Comparison of ENCODE assay signal across 37 cellular contexts in genomic region chr7:132854238-132854637, GRCh38.
"Had no signal": no experiment of that assay in that cellular context is flagged by ENCODE, and none has a peak within 500 bp of the region (broad histone marks: within the 10 kb centered on the region; RNA-seq: fewer than 3 reads in every experiment).

No MANE protein-coding gene starts in this region.

- DNase-seq: activated B cell treated with CpG ODN at 0.5 μM for 24 hours; activated CD4-positive, alpha-beta memory T cell treated with anti-CD3 and anti-CD28 coated beads, Interleukin-2, amount 10 ng/mL, durations not matched to agents 7 days and 5 days; activated CD4-positive, alpha-beta T cell treated with anti-CD3 and anti-CD28 coated beads for 48 hours; activated CD4-positive, alpha-beta T cell treated with anti-CD3 and anti-CD28 coated beads, Interleukin-2, amount 10 ng/mL, durations not matched to agents 7 days and 5 days; activated CD4-positive, alpha-beta T cell treated with anti-CD3 and anti-CD28 coated beads, Interleukin-2, amount 50 U/mL, for 48 hours; activated CD4-positive, CD25-positive, alpha-beta regulatory T cell treated with anti-CD3 and anti-CD28 coated beads, Interleukin-2, amount 50 U/mL, for 72 hours; activated CD8-positive, alpha-beta memory T cell treated with anti-CD3 and anti-CD28 coated beads for 24 hours; activated CD8-positive, alpha-beta memory T cell treated with anti-CD3 and anti-CD28 coated beads, Interleukin-2, amount 10 ng/mL, durations not matched to agents 7 days and 5 days; activated CD8-positive, alpha-beta memory T cell treated with anti-CD3 and anti-CD28 coated beads, Interleukin-2, amount 50 U/mL, for 48 hours; activated CD8-positive, alpha-beta T cell treated with anti-CD3 and anti-CD28 coated beads, Interleukin-2, amount 10 ng/mL, durations not matched to agents 7 days and 5 days; activated effector memory CD4-positive, alpha-beta T cell treated with anti-CD3 and anti-CD28 coated beads, Interleukin-2, amount 50 U/mL, for 16 hours; activated gamma-delta T cell treated with Interleukin-2 at 50 U/mL for 16 hours; activated naive CD4-positive, alpha-beta T cell; activated naive CD4-positive, alpha-beta T cell treated with anti-CD3 and anti-CD28 coated beads for 36 hours; activated naive CD4-positive, alpha-beta T cell treated with anti-CD3 and anti-CD28 coated beads, Interleukin-2, amount 50 U/mL, for 16 hours; activated naive CD8-positive, alpha-beta T cell treated with anti-CD3 and anti-CD28 coated beads for 36 hours; activated T-cell treated with anti-CD3 and anti-CD28 coated beads, Interleukin-2, amount 50 U/mL, for 24 hours; activated T-cell treated with anti-CD3 and anti-CD28 coated beads, Interleukin-2, amount 50 U/mL, for 72 hours; amygdala; anterior cingulate cortex; caudate nucleus; cerebellar nuclear complex; T-helper 1 cell; T-helper 2 cell; T-helper 9 cell had no signal

- H3K36me3 ChIP-seq: ascending aorta, cardiac muscle cell had no signal

- H3K4me3 ChIP-seq: ascending aorta, cardiac muscle cell had no signal

- FAIRE-seq: bronchial epithelial cell, TTC549 had no signal

- H3K4me1 ChIP-seq: ascending aorta had no signal

- ATAC-seq: activated CD8-positive, alpha-beta memory T cell treated with anti-CD3 and anti-CD28 coated beads, Interleukin-2, amount 10 ng/mL, durations not matched to agents 7 days and 5 days; activated CD8-positive, alpha-beta T cell treated with anti-CD3 and anti-CD28 coated beads, Interleukin-2, amount 10 ng/mL, durations not matched to agents 7 days and 5 days; activated naive CD4-positive, alpha-beta T cell treated with anti-CD3 and anti-CD28 coated beads, Interleukin-2, amount 50 U/mL, for 72 hours; activated T-cell treated with anti-CD3 and anti-CD28 coated beads, Interleukin-2, amount 50 U/mL, for 72 hours; activated T-helper 17 cell treated with anti-CD3 and anti-CD28 coated beads, Interleukin-2, amount 50 U/mL, for 72 hours had no signal

- H3K4me3 Mint-ChIP-seq: activated B cell treated with CpG ODN at 0.5 μM for 24 hours; activated CD4-positive, alpha-beta memory T cell treated with anti-CD3 and anti-CD28 coated beads, Interleukin-2, amount 10 ng/mL, durations not matched to agents 7 days and 5 days; activated CD4-positive, alpha-beta T cell treated with anti-CD3 and anti-CD28 coated beads, Interleukin-2, amount 10 ng/mL, durations not matched to agents 7 days and 5 days; activated CD8-positive, alpha-beta memory T cell treated with anti-CD3 and anti-CD28 coated beads, Interleukin-2, amount 10 ng/mL, durations not matched to agents 7 days and 5 days; activated CD8-positive, alpha-beta T cell treated with anti-CD3 and anti-CD28 coated beads, Interleukin-2, amount 10 ng/mL, durations not matched to agents 7 days and 5 days; activated naive CD4-positive, alpha-beta T cell treated with anti-CD3 and anti-CD28 coated beads for 36 hours; activated naive CD8-positive, alpha-beta T cell treated with anti-CD3 and anti-CD28 coated beads for 36 hours; activated T-cell treated with anti-CD3 and anti-CD28 coated beads, Interleukin-2, amount 50 U/mL, for 24 hours; activated T-cell treated with anti-CD3 and anti-CD28 coated beads, Interleukin-2, amount 50 U/mL, for 72 hours; activated T-helper 1 cell treated with anti-CD3 and anti-CD28 coated beads, Interleukin-12 subunit alpha, Interleukin-12 subunit beta, Interleukin-2, Interleukin-4 antibody, amounts not matched to agents 30 ng/mL and 10 ng/mL and 1 ng/mL, durations not matched to agents 14 hours and 24 hours and 36 hours; activated T-helper 17 cell treated with anti-CD3 and anti-CD28 coated beads, Interleukin-2, amount 50 U/mL, for 72 hours; brain; central memory CD8-positive, alpha-beta T cell; T-helper 1 cell treated with Interleukin-12 subunit alpha and Interleukin-12 subunit beta and Interleukin-4 antibody, amounts not matched to agents 30 μg/mL and 1 μg/mL, for 36 hours; T-helper 2 cell treated with Interferon-gamma antibody and Interleukin-4, amounts not matched to agents 5 μg/mL and 100 μg/mL, for 36 hours had no signal

- H3K27me3 ChIP-seq: ascending aorta, cardiac muscle cell had no signal

- H3K9me3 ChIP-seq: ascending aorta had no signal

- H3K9me3 Mint-ChIP-seq: activated B cell treated with CpG ODN at 0.5 μM for 24 hours; activated CD4-positive, alpha-beta memory T cell treated with anti-CD3 and anti-CD28 coated beads, Interleukin-2, amount 10 ng/mL, durations not matched to agents 7 days and 5 days; activated CD4-positive, alpha-beta T cell treated with anti-CD3 and anti-CD28 coated beads, Interleukin-2, amount 10 ng/mL, durations not matched to agents 7 days and 5 days; activated naive CD4-positive, alpha-beta T cell treated with anti-CD3 and anti-CD28 coated beads for 36 hours; activated naive CD4-positive, alpha-beta T cell treated with anti-CD3 and anti-CD28 coated beads, Interleukin-2, amount 50 U/mL, for 72 hours; activated naive CD8-positive, alpha-beta T cell treated with anti-CD3 and anti-CD28 coated beads for 36 hours; activated T-cell treated with anti-CD3 and anti-CD28 coated beads, Interleukin-2, amount 50 U/mL, for 24 hours; activated T-cell treated with anti-CD3 and anti-CD28 coated beads, Interleukin-2, amount 50 U/mL, for 72 hours; activated T-helper 1 cell treated with anti-CD3 and anti-CD28 coated beads, Interleukin-12 subunit alpha, Interleukin-12 subunit beta, Interleukin-2, Interleukin-4 antibody, amounts not matched to agents 30 ng/mL and 10 ng/mL and 1 ng/mL, durations not matched to agents 14 hours and 24 hours and 36 hours; activated T-helper 17 cell treated with anti-CD3 and anti-CD28 coated beads, Interleukin-2, amount 50 U/mL, for 72 hours; brain; central memory CD8-positive, alpha-beta T cell; T-helper 1 cell treated with Interleukin-12 subunit alpha and Interleukin-12 subunit beta and Interleukin-4 antibody, amounts not matched to agents 30 μg/mL and 1 μg/mL, for 36 hours; T-helper 2 cell treated with Interferon-gamma antibody and Interleukin-4, amounts not matched to agents 5 μg/mL and 100 μg/mL, for 36 hours had no signal

- H3K4me1 Mint-ChIP-seq: activated CD4-positive, alpha-beta memory T cell treated with anti-CD3 and anti-CD28 coated beads, Interleukin-2, amount 10 ng/mL, durations not matched to agents 7 days and 5 days; activated CD4-positive, alpha-beta T cell treated with anti-CD3 and anti-CD28 coated beads, Interleukin-2, amount 10 ng/mL, durations not matched to agents 7 days and 5 days had no signal

- H3K27me3 Mint-ChIP-seq: activated B cell treated with CpG ODN at 0.5 μM for 24 hours; activated CD4-positive, alpha-beta memory T cell treated with anti-CD3 and anti-CD28 coated beads, Interleukin-2, amount 10 ng/mL, durations not matched to agents 7 days and 5 days; activated CD4-positive, alpha-beta T cell treated with anti-CD3 and anti-CD28 coated beads, Interleukin-2, amount 10 ng/mL, durations not matched to agents 7 days and 5 days; activated CD8-positive, alpha-beta memory T cell treated with anti-CD3 and anti-CD28 coated beads, Interleukin-2, amount 10 ng/mL, durations not matched to agents 7 days and 5 days; activated naive CD8-positive, alpha-beta T cell treated with anti-CD3 and anti-CD28 coated beads for 36 hours; activated T-cell treated with anti-CD3 and anti-CD28 coated beads, Interleukin-2, amount 50 U/mL, for 24 hours; activated T-helper 17 cell treated with anti-CD3 and anti-CD28 coated beads, Interleukin-2, amount 50 U/mL, for 72 hours; brain; central memory CD8-positive, alpha-beta T cell had no signal

- H3K27ac Mint-ChIP-seq: activated B cell treated with CpG ODN at 0.5 μM for 24 hours; activated CD4-positive, alpha-beta memory T cell treated with anti-CD3 and anti-CD28 coated beads, Interleukin-2, amount 10 ng/mL, durations not matched to agents 7 days and 5 days; activated CD4-positive, alpha-beta T cell treated with anti-CD3 and anti-CD28 coated beads, Interleukin-2, amount 10 ng/mL, durations not matched to agents 7 days and 5 days; activated CD8-positive, alpha-beta memory T cell treated with anti-CD3 and anti-CD28 coated beads, Interleukin-2, amount 10 ng/mL, durations not matched to agents 7 days and 5 days; activated CD8-positive, alpha-beta T cell treated with anti-CD3 and anti-CD28 coated beads, Interleukin-2, amount 10 ng/mL, durations not matched to agents 7 days and 5 days; activated naive CD4-positive, alpha-beta T cell treated with anti-CD3 and anti-CD28 coated beads for 36 hours; activated naive CD4-positive, alpha-beta T cell treated with anti-CD3 and anti-CD28 coated beads, Interleukin-2, amount 50 U/mL, for 72 hours; activated naive CD8-positive, alpha-beta T cell treated with anti-CD3 and anti-CD28 coated beads for 36 hours; activated T-cell treated with anti-CD3 and anti-CD28 coated beads, Interleukin-2, amount 50 U/mL, for 24 hours; activated T-cell treated with anti-CD3 and anti-CD28 coated beads, Interleukin-2, amount 50 U/mL, for 72 hours; activated T-helper 1 cell treated with anti-CD3 and anti-CD28 coated beads, Interleukin-12 subunit alpha, Interleukin-12 subunit beta, Interleukin-2, Interleukin-4 antibody, amounts not matched to agents 30 ng/mL and 10 ng/mL and 1 ng/mL, durations not matched to agents 14 hours and 24 hours and 36 hours; activated T-helper 17 cell treated with anti-CD3 and anti-CD28 coated beads, Interleukin-2, amount 50 U/mL, for 72 hours; T-helper 1 cell treated with Interleukin-12 subunit alpha and Interleukin-12 subunit beta and Interleukin-4 antibody, amounts not matched to agents 30 μg/mL and 1 μg/mL, for 36 hours; T-helper 2 cell treated with Interferon-gamma antibody and Interleukin-4, amounts not matched to agents 5 μg/mL and 100 μg/mL, for 36 hours had no signal

- H3K27ac ChIP-seq: ascending aorta, cardiac muscle cell, VCaP had no signal
